9 cellular contexts compared by ENCODE assay signal in genomic region chr15:51401872-51402517, GRCh38.
DNase-seq lines count a peak whose midpoint lies in the region; ATAC-seq and TF ChIP-seq lines count a peak whose summit lies in the region.
"Had no signal": no experiment of that assay in that cellular context is flagged by ENCODE, and none has a peak within 500 bp of the region (broad histone marks: within the 10 kb centered on the region; RNA-seq: fewer than 3 reads in every experiment).

No MANE protein-coding gene starts in this region.

- no peak overlapping the region for H3K9ac ChIP-seq in mesendoderm (ENCODE audit: low read length)

- no peaks in the 10 kb centered on the region for H3K36me3 Mint-ChIP-seq in immature natural killer cell
- no peaks in the 10 kb centered on the region for H3K36me3 Mint-ChIP-seq in CD8-positive, alpha-beta T cell
- H3K36me3 Mint-ChIP-seq: CD4-positive, CD25-positive, alpha-beta regulatory T cell had no signal

- H3K18ac ChIP-seq in mesendoderm (ENCODE audit: low read length) = no peak overlapping the region

- no peak overlapping the region for H3K56ac ChIP-seq in mesendoderm (ENCODE audit: low read length)

- H4K5ac ChIP-seq in mesendoderm (ENCODE audit: low read length) = no peak overlapping the region

- no peak overlapping the region for H3K27ac Mint-ChIP-seq in immature natural killer cell
- H3K27ac Mint-ChIP-seq in CD8-positive, alpha-beta T cell = no peak overlapping the region
- H3K27ac Mint-ChIP-seq: CD4-positive, CD25-positive, alpha-beta regulatory T cell had no signal

- H3K36me3 ChIP-seq in mesendoderm (ENCODE audit: control insufficient read depth, insufficient read depth, low read length) = no peaks in the 10 kb centered on the region
- H3K36me3 ChIP-seq in CD8-positive, alpha-beta T cell (ENCODE audit: insufficient read depth, low read length) = no peaks in the 10 kb centered on the region

- no CpG with 5 or more reads among the region's 12 CpGs for WGBS in mesendoderm (ENCODE audit: extremely low coverage, insufficient coverage, low lambda C conversion rate)

- DNase-seq in NCI-H2107 treated with DMSO at 0.1 percent for 48 hours (lab: John Stamatoyannopoulos, UW; ENCODE audit: unreplicated experiment) = peak; percentile 31
- no peak for DNase-seq in NCI-H2107 (lab: John Stamatoyannopoulos, UW)
- peak; percentile 56 for DNase-seq in NB4 (ENCODE audit: low read depth)
- peak in 7 of 10 donors; percentile 23 to 69 (median 51) for DNase-seq in dorsolateral prefrontal cortex
- DNase-seq in mesendoderm = peak; percentile 80
- DNase-seq in immature natural killer cell = no peak
- no peak for DNase-seq in CD8-positive, alpha-beta T cell
- no peak for DNase-seq in activated naive CD4-positive, alpha-beta T cell (lab: John Stamatoyannopoulos, UW)
- DNase-seq: CD4-positive, CD25-positive, alpha-beta regulatory T cell had no signal

- TF ChIP-seq CTCF in NB4 (IDR thresholded peaks at IDR 0.05; ENCODE audit: low read depth, low read length) = peak; percentile 75
- TF ChIP-seq CTCF in dorsolateral prefrontal cortex (IDR thresholded peaks at IDR 0.05 in 54 of 56, conservative IDR thresholded peaks at IDR 0.05 in 2 of 56; ENCODE audit: low read depth in 1 of 56, partially characterized antibody in 56 of 56) = peak; percentile 44 to 77 (median 64)
- TF ChIP-seq CTCF in CD8-positive, alpha-beta T cell (IDR thresholded peaks at IDR 0.05) = no peak

- H3K4me1 Mint-ChIP-seq in immature natural killer cell = no peaks in the 10 kb centered on the region
- H3K4me1 Mint-ChIP-seq in CD8-positive, alpha-beta T cell (ENCODE audit: low read depth) = no peaks in the 10 kb centered on the region
- H3K4me1 Mint-ChIP-seq: CD4-positive, CD25-positive, alpha-beta regulatory T cell had no signal

- H2BK5ac ChIP-seq in mesendoderm (ENCODE audit: low read length) = no peak overlapping the region

- POLR2A ChIA-PET in CD8-positive, alpha-beta T cell (lab: Charles Lee) = no interaction called here

- H3K27me3 Mint-ChIP-seq in immature natural killer cell (ENCODE audit: low read depth in 3 of 3) = peaks cover 0 to 3% (median 3%) of the 10 kb centered on the region in 3 donors
- peaks cover 14% of the 10 kb centered on the region for H3K27me3 Mint-ChIP-seq in CD8-positive, alpha-beta T cell (ENCODE audit: low read depth)

- no peaks in the 10 kb centered on the region for H3K9me3 ChIP-seq in CD8-positive, alpha-beta T cell (ENCODE audit: low read length)

- no peak overlapping the region for H3K23ac ChIP-seq in mesendoderm (ENCODE audit: low read length)

- peaks cover 0 to 3% (median 0%) of the 10 kb centered on the region in 6 donors for H3K9me3 Mint-ChIP-seq in immature natural killer cell
- H3K9me3 Mint-ChIP-seq in CD8-positive, alpha-beta T cell = no peaks in the 10 kb centered on the region

- H2BK120ac ChIP-seq in mesendoderm (ENCODE audit: low read depth, low read length) = no peak overlapping the region

- no peak for TF ChIP-seq POLR2A in NB4 (IDR thresholded peaks at IDR 0.05; ENCODE audit: extremely low read depth, insufficient read length)

- H3K79me1 ChIP-seq in mesendoderm (ENCODE audit: low read length) = no peaks in the 10 kb centered on the region

- H3K4me3 Mint-ChIP-seq in immature natural killer cell = no peak overlapping the region
- no peak overlapping the region for H3K4me3 Mint-ChIP-seq in CD8-positive, alpha-beta T cell
- H3K4me3 Mint-ChIP-seq: CD4-positive, CD25-positive, alpha-beta regulatory T cell had no signal

- no peak overlapping the region for H3K4me2 ChIP-seq in mesendoderm (ENCODE audit: low read length)

- ATAC-seq in CD8-positive, alpha-beta T cell = no peak

- H4K8ac ChIP-seq in mesendoderm (ENCODE audit: low read depth, low read length) = no peak overlapping the region

- H2AK5ac ChIP-seq in mesendoderm (ENCODE audit: low read length) = no peak overlapping the region

- H3K4ac ChIP-seq in mesendoderm (ENCODE audit: low read depth, low read length) = no peak overlapping the region

- CTCF ChIA-PET in CD8-positive, alpha-beta T cell (lab: Charles Lee) = no interaction called here

- H3K79me2 ChIP-seq in mesendoderm (ENCODE audit: control insufficient read depth, insufficient read depth, low read length) = no peaks in the 10 kb centered on the region

- H3K27ac ChIP-seq in dorsolateral prefrontal cortex (peak overlapping the region in 2 of 59 donors; percentile 3 to 8), mesendoderm (ENCODE audit: low read depth, low read length) (no peak overlapping the region)
- no peak overlapping the region for H3K27ac ChIP-seq in CD8-positive, alpha-beta T cell (ENCODE audit: low read depth, low read length)

- no peak overlapping the region for H3K4me3 ChIP-seq in NB4 (ENCODE audit: low read depth, low read length)
- no peak overlapping the region for H3K4me3 ChIP-seq in dorsolateral prefrontal cortex
- no peak overlapping the region for H3K4me3 ChIP-seq in mesendoderm (ENCODE audit: low read length)
- no peak overlapping the region for H3K4me3 ChIP-seq in CD8-positive, alpha-beta T cell (ENCODE audit: low read depth, low read length)

- H3K27me3 ChIP-seq in dorsolateral prefrontal cortex (no peaks in the 10 kb centered on the region), mesendoderm (ENCODE audit: insufficient read depth, low read length, poor library complexity) (no peaks in the 10 kb centered on the region)
- H3K27me3 ChIP-seq in CD8-positive, alpha-beta T cell (ENCODE audit: insufficient read depth, low read length) = no peaks in the 10 kb centered on the region

- H3K4me1 ChIP-seq in mesendoderm (ENCODE audit: control insufficient read depth, low read depth, low read length) = no peaks in the 10 kb centered on the region
- no peaks in the 10 kb centered on the region for H3K4me1 ChIP-seq in CD8-positive, alpha-beta T cell (ENCODE audit: insufficient read depth, low read length)

- intact Hi-C loops in dorsolateral prefrontal cortex (cut with DNase I) = loop anchor here in 1 of 2 donors (2.0 to 10.0 kb wide), 3 partner anchors 120 to 267 kb away; no protein-coding TSS in a partner anchor
- intact Hi-C loops in CD8-positive, alpha-beta T cell (cut with DNase I, micrococcal nuclease) = no loop called here

- no peak overlapping the region for H2BK15ac ChIP-seq in mesendoderm (replicated peaks; ENCODE audit: low read depth)

Comparison
In these comparisons a context has a peak if more than half of its experiments do, and no peak if none do; other contexts are left out.
1. DNase-seq: peak in NCI-H2107 treated with DMSO at 0.1 percent for 48 hours (single experiment), NB4 (single experiment), dorsolateral prefrontal cortex (7 of 10) and mesendoderm (single experiment); none in NCI-H2107 (single experiment), immature natural killer cell (0 of 3), CD8-positive, alpha-beta T cell (0 of 7) and activated naive CD4-positive, alpha-beta T cell (0 of 4).